Comparison of ENCODE assay signal across 8 cellular contexts in genomic region chr17:10127819-10128375, GRCh38.
DNase-seq lines count a peak whose midpoint lies in the region; ATAC-seq lines count a peak whose summit lies in the region.

No MANE protein-coding gene starts in this region.

- H3K4me3 ChIP-seq in Jurkat, Clone E6-1 (ENCODE audit: low read length), result peak overlapping the region; percentile 58
- H3K4me3 ChIP-seq in duodenal mucosa (ENCODE audit: low read depth in 1 of 2, low read length in 2 of 2), result no peak overlapping the region
- H3K4me3 ChIP-seq in thymus (ENCODE audit: low read length), result no peak overlapping the region

- H3K9me3 ChIP-seq in duodenal mucosa (ENCODE audit: control insufficient read depth in 1 of 2, low read length in 2 of 2) (no peaks in the 10 kb centered on the region), thymus (ENCODE audit: control insufficient read depth) (no peaks in the 10 kb centered on the region)

- no peaks in the 10 kb centered on the region for H3K27me3 Mint-ChIP-seq in stimulated activated memory B cell treated with anti-CD40 and anti-IgM and Interleukin-4, amounts not matched to agents 10 μg/mL and 1 μg/mL and 100 μg/mL, for 72 hours

- no peak for ATAC-seq in GM21528 (IDR thresholded peaks at IDR 0.05; ENCODE audit: low FRiP score, unreplicated experiment)
- no peak for ATAC-seq in stimulated activated memory B cell treated with anti-CD40 and anti-IgM and Interleukin-4, amounts not matched to agents 10 μg/mL and 1 μg/mL and 100 μg/mL, for 72 hours

- H3K36me3 ChIP-seq in duodenal mucosa (ENCODE audit: control insufficient read depth in 1 of 2, insufficient read depth in 2 of 2, low read length in 2 of 2) (no peaks in the 10 kb centered on the region), thymus (ENCODE audit: control insufficient read depth, insufficient read depth) (no peaks in the 10 kb centered on the region)

- WGBS in thymus, result 71% methylated on average over 17 of the region's 17 CpGs

- H3K9me3 Mint-ChIP-seq in stimulated activated memory B cell treated with anti-CD40 and anti-IgM and Interleukin-4, amounts not matched to agents 10 μg/mL and 1 μg/mL and 100 μg/mL, for 72 hours, result peaks cover 10% of the 10 kb centered on the region

- H3K4me1 ChIP-seq in duodenal mucosa (ENCODE audit: control insufficient read depth in 1 of 2, insufficient read depth in 2 of 2, low read length in 2 of 2) (peaks cover 11 to 12% of the 10 kb centered on the region in 2 donors), thymus (ENCODE audit: control insufficient read depth, insufficient read depth, low read length) (peaks cover 24% of the 10 kb centered on the region)

- H3K9ac ChIP-seq in duodenal mucosa (ENCODE audit: low read depth in 1 of 2, low read length in 2 of 2), result no peak overlapping the region

- H3K27ac Mint-ChIP-seq in stimulated activated memory B cell treated with anti-CD40 and anti-IgM and Interleukin-4, amounts not matched to agents 10 μg/mL and 1 μg/mL and 100 μg/mL, for 72 hours, result no peak overlapping the region

- DNase-seq in Jurkat, Clone E6-1 (ENCODE audit: low read depth, low spot score), result peak; percentile 62
- DNase-seq in medulla oblongata (ENCODE audit: extremely low spot score) (peak; percentile 29), NCI-H526 (lab: John Stamatoyannopoulos, UW) (no peak), HuH-7 (ENCODE audit: low spot score) (no peak)

- no peak overlapping the region for H3K4me3 Mint-ChIP-seq in stimulated activated memory B cell treated with anti-CD40 and anti-IgM and Interleukin-4, amounts not matched to agents 10 μg/mL and 1 μg/mL and 100 μg/mL, for 72 hours

- no peaks in the 10 kb centered on the region for H3K4me1 Mint-ChIP-seq in stimulated activated memory B cell treated with anti-CD40 and anti-IgM and Interleukin-4, amounts not matched to agents 10 μg/mL and 1 μg/mL and 100 μg/mL, for 72 hours

- no peaks in the 10 kb centered on the region for H3K36me3 Mint-ChIP-seq in stimulated activated memory B cell treated with anti-CD40 and anti-IgM and Interleukin-4, amounts not matched to agents 10 μg/mL and 1 μg/mL and 100 μg/mL, for 72 hours

- no peaks in the 10 kb centered on the region for H3K27me3 ChIP-seq in duodenal mucosa (ENCODE audit: control insufficient read depth in 1 of 2, insufficient read depth in 2 of 2, low read length in 2 of 2)
- no peaks in the 10 kb centered on the region for H3K27me3 ChIP-seq in thymus (ENCODE audit: control insufficient read depth, insufficient read depth)

- peak overlapping the region; percentile 44 for H3K27ac ChIP-seq in duodenal mucosa (ENCODE audit: low read depth, low read length)
- H3K27ac ChIP-seq in thymus (ENCODE audit: low read depth), result peak overlapping the region; percentile 46

Comparison
In these comparisons a context has a peak if more than half of its experiments do, and no peak if none do; other contexts are left out.
1. DNase-seq: peak in Jurkat, Clone E6-1 (single experiment) and medulla oblongata (single experiment); none in NCI-H526 (0 of 2) and HuH-7 (single experiment).